Comparison of ENCODE assay signal across 1 cellular context in genomic region chr3:69115731-69116130, GRCh38.
TF ChIP-seq lines count a peak whose summit lies in the region.

No MANE protein-coding gene starts in this region.

TF ChIP-seq in HepG2, 621 proteins besides CTCF, POLR2A, EP300 and RAD21:
- TF ChIP-seq XBP1 (CRISPR knock-in tag; IDR thresholded peaks at IDR 0.05): no peak
